9 cellular contexts compared by ENCODE assay signal in the genomic region with DNA sequence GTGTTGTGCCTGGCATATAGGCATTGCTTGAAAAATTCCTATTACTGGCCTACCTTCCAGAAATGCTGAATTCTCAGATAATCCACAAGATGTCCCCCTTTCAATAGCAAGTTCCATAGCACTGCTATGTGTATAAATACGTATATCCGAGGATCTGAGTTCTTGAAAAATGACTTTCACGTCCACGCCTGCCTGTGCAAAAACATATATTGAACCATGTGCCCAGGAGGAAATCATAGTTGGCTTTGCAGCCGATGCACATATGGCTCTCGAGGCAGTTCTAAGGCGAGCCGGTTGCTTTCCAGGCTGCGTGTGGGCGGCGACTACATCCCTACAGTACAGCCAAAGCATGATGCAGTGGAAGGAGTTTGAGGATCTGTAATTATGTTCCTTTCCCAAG. TPM values are rescaled to one million over a fixed set of nuclear protein-coding genes. Genes with fewer than 3 reads are reported as not detected.
DNase-seq lines count a peak whose midpoint lies in the region; ATAC-seq, FAIRE-seq and TF ChIP-seq lines count a peak whose summit lies in the region.
"Had no signal": no experiment of that assay in that cellular context is flagged by ENCODE, and none has a peak within 500 bp of the region (broad histone marks: within the 10 kb centered on the region; RNA-seq: fewer than 3 reads in every experiment).

No MANE protein-coding gene starts in this region.

- no peak overlapping the region for H4K91ac ChIP-seq in H1 (replicated peaks; ENCODE audit: insufficient read length, low read length)

- no peaks in the 10 kb centered on the region for H3K79me2 ChIP-seq in H1 (ENCODE audit: control insufficient read depth in 1 of 2, insufficient read depth in 2 of 2, low read length in 2 of 2)

- H3K36me3 ChIP-seq in H1 (ENCODE audit: control insufficient read depth in 2 of 4, insufficient read depth in 4 of 4, low read length in 3 of 4): no peaks in the 10 kb centered on the region
- no peaks in the 10 kb centered on the region for H3K36me3 ChIP-seq in naive thymus-derived CD4-positive, alpha-beta T cell (ENCODE audit: control insufficient read depth in 2 of 3, insufficient read depth in 3 of 3, low read length in 3 of 3)

- H3K56ac ChIP-seq in H1 (replicated peaks; ENCODE audit: insufficient read length, low read depth, low read length): no peak overlapping the region

- no peak overlapping the region for H3K18ac ChIP-seq in H1 (ENCODE audit: extremely low read depth, low read length)

- H3K4ac ChIP-seq in H1 (replicated peaks; ENCODE audit: insufficient read length, low read depth, low read length): no peak overlapping the region

- TF ChIP-seq CTCF in H1 (IDR thresholded peaks at IDR 0.05; ENCODE audit: control extremely low read depth in 1 of 3, insufficient read depth in 1 of 3, low read depth in 1 of 3, low read length in 3 of 3) (no peak), osteocyte (IDR thresholded peaks at IDR 0.05) (peak; percentile 50)

- H3K4me1 Mint-ChIP-seq in osteocyte (ENCODE audit: unreplicated experiment): no peaks in the 10 kb centered on the region
- no peaks in the 10 kb centered on the region for H3K4me1 Mint-ChIP-seq in naive thymus-derived CD4-positive, alpha-beta T cell

- ATAC-seq in GM19455 (IDR thresholded peaks at IDR 0.05; ENCODE audit: unreplicated experiment): no peak
- ATAC-seq in GM21528 (IDR thresholded peaks at IDR 0.05; ENCODE audit: low FRiP score, unreplicated experiment): no peak
- ATAC-seq in naive thymus-derived CD4-positive, alpha-beta T cell: no peak
- ATAC-seq in HG03432 (IDR thresholded peaks at IDR 0.05; ENCODE audit: unreplicated experiment): no peak

- no peak overlapping the region for H3K14ac ChIP-seq in H1 (ENCODE audit: insufficient read length)

- no peak overlapping the region for H2BK20ac ChIP-seq in H1 (ENCODE audit: low read length)

- DNase-seq in GM03348 (ENCODE audit: low spot score): peak; percentile 35
- peak; percentile 0 to 46 for DNase-seq in NCI-H526 (lab: John Stamatoyannopoulos, UW)
- DNase-seq in H1 (ENCODE audit: low read depth in 1 of 2, low spot score in 2 of 2): no peak
- DNase-seq in osteocyte (ENCODE audit: extremely low spot score, unreplicated experiment): no peak
- DNase-seq in naive thymus-derived CD4-positive, alpha-beta T cell: no peak
- DNase-seq: MM.1S had no signal

- H4K8ac ChIP-seq in H1 (ENCODE audit: extremely low read depth, insufficient read depth, low read length): no peak overlapping the region

- no peak for TF ChIP-seq EP300 in H1 (IDR thresholded peaks at IDR 0.05; ENCODE audit: borderline replicate concordance in 1 of 2, low read depth in 2 of 2, low read length in 2 of 2)

- H3K36me3 Mint-ChIP-seq in osteocyte (ENCODE audit: unreplicated experiment): no peaks in the 10 kb centered on the region
- no peaks in the 10 kb centered on the region for H3K36me3 Mint-ChIP-seq in naive thymus-derived CD4-positive, alpha-beta T cell

- H3K23ac ChIP-seq in H1 (ENCODE audit: insufficient read length): no peak overlapping the region

- H2BK120ac ChIP-seq in H1 (replicated peaks; ENCODE audit: low read depth, low read length): no peak overlapping the region

- TF ChIP-seq POLR2A in H1 (IDR thresholded peaks at IDR 0.05; ENCODE audit: control extremely low read depth in 1 of 2, low read depth in 2 of 2, low read length in 2 of 2): no peak

- H3K4me2 ChIP-seq in H1 (ENCODE audit: insufficient read depth in 1 of 2, low read depth in 2 of 2, low read length in 2 of 2): no peak overlapping the region

- H3K27me3 Mint-ChIP-seq in osteocyte (ENCODE audit: unreplicated experiment): no peaks in the 10 kb centered on the region
- no peaks in the 10 kb centered on the region for H3K27me3 Mint-ChIP-seq in naive thymus-derived CD4-positive, alpha-beta T cell

- no peaks in the 10 kb centered on the region for H3K27me3 ChIP-seq in H1 (replicated peaks in 1 of 4; ENCODE audit: control insufficient read depth in 3 of 4, extremely low read depth in 1 of 4, insufficient read depth in 3 of 4, low read length in 3 of 4)
- no peaks in the 10 kb centered on the region for H3K27me3 ChIP-seq in naive thymus-derived CD4-positive, alpha-beta T cell (ENCODE audit: control insufficient read depth in 2 of 2, insufficient read depth in 2 of 2, low read length in 2 of 2)

- no peaks in the 10 kb centered on the region for H3K9me3 Mint-ChIP-seq in osteocyte (ENCODE audit: unreplicated experiment)
- peaks cover 0 to 2% (median 0%) of the 10 kb centered on the region in 11 donors for H3K9me3 Mint-ChIP-seq in naive thymus-derived CD4-positive, alpha-beta T cell

- H3K4me3 ChIP-seq in H1 (ENCODE audit: extremely low read depth in 1 of 4, insufficient read depth in 2 of 4, low read depth in 3 of 4, low read length in 4 of 4): no peak overlapping the region
- no peak overlapping the region for H3K4me3 ChIP-seq in naive thymus-derived CD4-positive, alpha-beta T cell (ENCODE audit: low read length)

- no peak overlapping the region for H2BK15ac ChIP-seq in H1 (ENCODE audit: low read length)

- H3K27ac ChIP-seq in H1 (ENCODE audit: low read depth, low read length): no peak overlapping the region
- H3K27ac ChIP-seq in naive thymus-derived CD4-positive, alpha-beta T cell (ENCODE audit: low read depth, low read length): no peak overlapping the region

- H4K5ac ChIP-seq in H1 (ENCODE audit: insufficient read length, low read depth, low read length): no peak overlapping the region

- H3K79me1 ChIP-seq in H1 (ENCODE audit: low read depth, low read length): no peaks in the 10 kb centered on the region

- H3K23me2 ChIP-seq in H1 (ENCODE audit: low read depth, low read length): no peaks in the 10 kb centered on the region

- H2BK5ac ChIP-seq in H1 (ENCODE audit: low read depth, low read length): no peak overlapping the region

- H2AFZ ChIP-seq in H1 (ENCODE audit: low read length): no peak overlapping the region

- POLR2A ChIA-PET in H1 (lab: Charles Lee; ENCODE audit: partially characterized antibody): no interaction called here
- POLR2A ChIA-PET in naive thymus-derived CD4-positive, alpha-beta T cell (lab: Charles Lee): no interaction called here

- intact Hi-C loops in naive thymus-derived CD4-positive, alpha-beta T cell (cut with micrococcal nuclease): no loop called here

- H3K9ac ChIP-seq in H1 (replicated peaks in 1 of 4; ENCODE audit: extremely low read depth in 1 of 4, low read depth in 3 of 4, low read length in 3 of 4): no peak overlapping the region

- no peak overlapping the region for H3K27ac Mint-ChIP-seq in osteocyte (ENCODE audit: unreplicated experiment)
- H3K27ac Mint-ChIP-seq in naive thymus-derived CD4-positive, alpha-beta T cell: no peak overlapping the region

- H3K9me3 ChIP-seq in H1 (ENCODE audit: insufficient read depth in 2 of 2, low read depth in 1 of 2, low read length in 1 of 2): no peaks in the 10 kb centered on the region
- no peaks in the 10 kb centered on the region for H3K9me3 ChIP-seq in naive thymus-derived CD4-positive, alpha-beta T cell (ENCODE audit: control insufficient read depth in 2 of 3, low read length in 3 of 3)

- CTCF ChIA-PET in H1 (lab: Charles Lee; ENCODE audit: partially characterized antibody): interaction anchor here (1.0 to 3.3 kb wide), 5 partner anchors 9 to 35 kb away, joined by 3 to 18 read pairs (median 5); no protein-coding TSS in a partner anchor
- CTCF ChIA-PET in naive thymus-derived CD4-positive, alpha-beta T cell (lab: Charles Lee): no interaction called here

- FAIRE-seq in H1 (lab: Jason Lieb, UNC): no peak

- peak overlapping the region; percentile 20 for H3K4me3 Mint-ChIP-seq in osteocyte (ENCODE audit: unreplicated experiment)
- H3K4me3 Mint-ChIP-seq in naive thymus-derived CD4-positive, alpha-beta T cell: no peak overlapping the region

- no peak overlapping the region for H2BK12ac ChIP-seq in H1 (ENCODE audit: low read depth, low read length)

- WGBS in H1 (ENCODE audit: extremely low coverage in 1 of 2, insufficient coverage in 1 of 2, insufficient read length in 1 of 2, insufficient replicate concordance in 2 of 2, low coverage in 1 of 2, low lambda C conversion rate in 2 of 2, missing lambda C conversion rate in 1 of 2), 2 experiments: 91% methylated on average over 11 of the region's 11 CpGs; no CpG with 5 or more reads in 1 of the 2 experiments

- peak; percentile 20 to 25; a peak in 3 of 4 replicates for TF ChIP-seq RAD21 in H1 (IDR thresholded peaks at IDR 0.05 in 1 of 2, conservative IDR thresholded peaks at IDR 0.05 in 1 of 2; ENCODE audit: low read depth in 2 of 2, low read length in 2 of 2)

- H3K4me1 ChIP-seq in H1 (replicated peaks in 1 of 4; ENCODE audit: control insufficient read depth in 3 of 4, insufficient read depth in 4 of 4, low read length in 3 of 4): peaks cover 0 to 3% (median 0%) of the 10 kb centered on the region in 4 experiments; a peak in 2 of 7 replicates
- no peaks in the 10 kb centered on the region for H3K4me1 ChIP-seq in naive thymus-derived CD4-positive, alpha-beta T cell (ENCODE audit: control insufficient read depth in 2 of 2, insufficient read depth in 2 of 2, low read length in 2 of 2)

- no peak overlapping the region for H2AK5ac ChIP-seq in H1 (ENCODE audit: low read depth, low read length)

- H4K20me1 ChIP-seq in H1 (replicated peaks in 1 of 2; ENCODE audit: control insufficient read depth in 1 of 2, insufficient read depth in 2 of 2, low read length in 2 of 2): no peaks in the 10 kb centered on the region

TF ChIP-seq in H1, 55 proteins besides CTCF, POLR2A, EP300 and RAD21 (continues in another document):
- TF ChIP-seq CHD2 (IDR thresholded peaks at IDR 0.05; ENCODE audit: low read length): no peak
- no peak for TF ChIP-seq SIX5 (IDR thresholded peaks at IDR 0.05; ENCODE audit: low read depth, low read length)
- no peak for TF ChIP-seq TCF12 (IDR thresholded peaks at IDR 0.05; ENCODE audit: low read depth, low read length)
- no peak for TF ChIP-seq HDAC6 (IDR thresholded peaks at IDR 0.05; ENCODE audit: low read depth, low read length)
- TF ChIP-seq E2F6 (IDR thresholded peaks at IDR 0.05): no peak

RNA-seq across cellular contexts. Expression of gene ESX1, which starts 55.4 kb away (rescaled TPM):
- not detected in 2 replicates for total RNA-seq in H1 (2021; fragmentation: NEBNext Ultra II Directional; extraction: Animal tissue kit (Norgen Biotek cat#: 25700))
- polyA plus RNA-seq in H1 (2011; rRNA removed): not detected in 2 replicates
- not detected for polyA plus RNA-seq in H1 (2011; cell fraction: cytosol; rRNA removed)
- polyA plus RNA-seq in H1 (2011; cell fraction: nucleus; rRNA removed): not detected
- not detected in 4 replicates for polyA plus RNA-seq in H1 (2012, experiment 1 of 2)
- polyA plus RNA-seq in H1 (2012, experiment 2 of 2): not detected
- not detected for polyA plus RNA-seq in H1 (2013, experiment 1 of 2)
- polyA plus RNA-seq in H1 (2013, experiment 2 of 2): not detected
- polyA minus RNA-seq in H1 (2011; rRNA and poly(A)+ RNA removed): not detected in 2 replicates
- polyA minus RNA-seq in H1 (2011; cell fraction: cytosol; rRNA and poly(A)+ RNA removed): not detected
- not detected for polyA minus RNA-seq in H1 (2011; cell fraction: nucleus; rRNA and poly(A)+ RNA removed)
- total RNA-seq in osteocyte: not detected in 2 replicates
- not detected for total RNA-seq in naive thymus-derived CD4-positive, alpha-beta T cell
- not detected for polyA plus RNA-seq in naive thymus-derived CD4-positive, alpha-beta T cell

Comparison
In these comparisons a context has a peak if more than half of its experiments do, and no peak if none do; other contexts are left out.
1. DNase-seq: peak in GM03348 (single experiment) and NCI-H526 (2 of 2); none in H1 (0 of 2), osteocyte (single experiment) and naive thymus-derived CD4-positive, alpha-beta T cell (0 of 9).